ENCODE assay signal across 13 cellular contexts in the genomic region with DNA sequence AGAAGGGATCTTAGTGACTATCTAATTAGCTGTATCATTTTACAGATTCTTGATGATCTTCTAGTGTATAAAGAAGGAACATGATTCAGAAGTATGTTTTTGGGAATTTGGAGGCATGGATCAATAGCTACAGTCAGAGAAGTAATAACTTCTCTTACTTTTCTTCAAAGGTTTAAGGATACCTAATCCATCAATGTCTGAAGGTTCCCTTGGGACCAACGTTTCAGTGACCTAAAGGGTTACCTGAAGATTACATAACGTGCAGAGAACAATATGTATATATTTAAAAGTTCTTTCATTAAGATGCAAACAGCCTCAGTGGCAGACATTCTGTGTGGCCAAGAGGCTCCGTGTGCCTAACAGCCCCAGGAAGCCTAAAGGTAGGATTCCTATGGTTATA. TPM values are rescaled to one million over a fixed set of nuclear protein-coding genes. Genes with fewer than 3 reads are reported as not detected.
DNase-seq lines count a peak whose midpoint lies in the region; ATAC-seq lines count a peak whose summit lies in the region.
"Had no signal": no experiment of that assay in that cellular context is flagged by ENCODE, and none has a peak within 500 bp of the region (broad histone marks: within the 10 kb centered on the region; RNA-seq: fewer than 3 reads in every experiment).

No MANE protein-coding gene starts in this region.

- H3K4me3 ChIP-seq in CD4-positive, CD25-positive, alpha-beta regulatory T cell (ENCODE audit: low read depth, low read length) = peak overlapping the region; percentile 2
- no peak overlapping the region for H3K4me3 ChIP-seq in H7 (ENCODE audit: insufficient read depth, low read depth, low read length)
- H3K4me3 ChIP-seq in naive thymus-derived CD4-positive, alpha-beta T cell (ENCODE audit: low read length) = no peak overlapping the region
- H3K4me3 ChIP-seq: testis had no signal

- H3K27ac Mint-ChIP-seq in CD4-positive, CD25-positive, alpha-beta regulatory T cell = no peak overlapping the region
- peak overlapping the region; percentile 9 for H3K27ac Mint-ChIP-seq in activated T-helper 17 cell treated with anti-CD3 and anti-CD28 coated beads, Interleukin-2, amount 50 U/mL, for 72 hours
- H3K27ac Mint-ChIP-seq in naive thymus-derived CD4-positive, alpha-beta T cell = peak overlapping the region in 1 of 9 donors; percentile 20
- H3K27ac Mint-ChIP-seq: CD14-positive monocyte had no signal

- peak overlapping the region; percentile 5 to 99 (median 56) for H3K4me3 Mint-ChIP-seq in CD4-positive, CD25-positive, alpha-beta regulatory T cell
- H3K4me3 Mint-ChIP-seq in activated T-helper 17 cell treated with anti-CD3 and anti-CD28 coated beads, Interleukin-2, amount 50 U/mL, for 72 hours = peak overlapping the region; percentile 98
- peak overlapping the region in 7 of 10 donors; percentile 10 to 95 (median 39) for H3K4me3 Mint-ChIP-seq in naive thymus-derived CD4-positive, alpha-beta T cell
- H3K4me3 Mint-ChIP-seq: CD14-positive monocyte had no signal

- no peaks in the 10 kb centered on the region for H3K9me3 ChIP-seq in CD4-positive, CD25-positive, alpha-beta regulatory T cell (ENCODE audit: control insufficient read depth in 2 of 2, low read length in 2 of 2)
- no peaks in the 10 kb centered on the region for H3K9me3 ChIP-seq in naive thymus-derived CD4-positive, alpha-beta T cell (ENCODE audit: control insufficient read depth in 2 of 3, low read length in 3 of 3)
- H3K9me3 ChIP-seq: testis had no signal

- peaks cover 36 to 74% (median 52%) of the 10 kb centered on the region in 4 donors for H3K4me1 Mint-ChIP-seq in CD4-positive, CD25-positive, alpha-beta regulatory T cell
- peaks cover 33% of the 10 kb centered on the region for H3K4me1 Mint-ChIP-seq in activated T-helper 17 cell treated with anti-CD3 and anti-CD28 coated beads, Interleukin-2, amount 50 U/mL, for 72 hours
- peaks cover 34 to 75% (median 67%) of the 10 kb centered on the region in 7 donors for H3K4me1 Mint-ChIP-seq in naive thymus-derived CD4-positive, alpha-beta T cell

- peaks cover 29% of the 10 kb centered on the region for H3K4me1 ChIP-seq in CD4-positive, CD25-positive, alpha-beta regulatory T cell (ENCODE audit: control insufficient read depth, insufficient read depth, low read length, poor library complexity, severe bottlenecking)
- H3K4me1 ChIP-seq in naive thymus-derived CD4-positive, alpha-beta T cell (ENCODE audit: control insufficient read depth in 2 of 2, insufficient read depth in 2 of 2, low read length in 2 of 2) = peaks cover 15 to 21% of the 10 kb centered on the region in 2 donors

- H3K27me3 Mint-ChIP-seq in CD4-positive, CD25-positive, alpha-beta regulatory T cell = peaks cover 8% of the 10 kb centered on the region
- H3K27me3 Mint-ChIP-seq in activated T-helper 17 cell treated with anti-CD3 and anti-CD28 coated beads, Interleukin-2, amount 50 U/mL, for 72 hours = no peaks in the 10 kb centered on the region
- peaks cover 0 to 6% (median 0%) of the 10 kb centered on the region in 5 donors for H3K27me3 Mint-ChIP-seq in naive thymus-derived CD4-positive, alpha-beta T cell
- H3K27me3 Mint-ChIP-seq: central memory CD8-positive, alpha-beta T cell had no signal

- H3K36me3 ChIP-seq in CD4-positive, CD25-positive, alpha-beta regulatory T cell (ENCODE audit: control insufficient read depth, insufficient read depth, low read length) = no peaks in the 10 kb centered on the region
- no peaks in the 10 kb centered on the region for H3K36me3 ChIP-seq in H7 (replicated peaks; ENCODE audit: control insufficient read depth, insufficient read depth, low read length)
- peaks cover 0 to 12% (median 0%) of the 10 kb centered on the region in 3 experiments for H3K36me3 ChIP-seq in naive thymus-derived CD4-positive, alpha-beta T cell (ENCODE audit: control insufficient read depth in 2 of 3, insufficient read depth in 3 of 3, low read length in 3 of 3)

- no peaks in the 10 kb centered on the region for H3K27me3 ChIP-seq in CD4-positive, CD25-positive, alpha-beta regulatory T cell (ENCODE audit: control insufficient read depth, insufficient read depth, low read length)
- no peaks in the 10 kb centered on the region for H3K27me3 ChIP-seq in H7 (ENCODE audit: control insufficient read depth, insufficient read depth, low read length)
- H3K27me3 ChIP-seq in naive thymus-derived CD4-positive, alpha-beta T cell (ENCODE audit: control insufficient read depth in 2 of 2, insufficient read depth in 2 of 2, low read length in 2 of 2) = no peaks in the 10 kb centered on the region
- H3K27me3 ChIP-seq: testis had no signal

- no peaks in the 10 kb centered on the region for H3K36me3 Mint-ChIP-seq in CD4-positive, CD25-positive, alpha-beta regulatory T cell
- H3K36me3 Mint-ChIP-seq in activated T-helper 17 cell treated with anti-CD3 and anti-CD28 coated beads, Interleukin-2, amount 50 U/mL, for 72 hours (ENCODE audit: low read depth) = peaks cover 6% of the 10 kb centered on the region
- H3K36me3 Mint-ChIP-seq in naive thymus-derived CD4-positive, alpha-beta T cell = peaks cover 0 to 3% (median 0%) of the 10 kb centered on the region in 5 donors
- H3K36me3 Mint-ChIP-seq: CD14-positive monocyte had no signal

- intact Hi-C loops in naive thymus-derived CD4-positive, alpha-beta T cell (cut with micrococcal nuclease) = no loop called here

- CTCF ChIA-PET in naive thymus-derived CD4-positive, alpha-beta T cell (lab: Charles Lee) = no interaction called here

- no peak overlapping the region for H3K27ac ChIP-seq in CD4-positive, CD25-positive, alpha-beta regulatory T cell (ENCODE audit: insufficient read depth, low read length, poor library complexity, severe bottlenecking)
- H3K27ac ChIP-seq in naive thymus-derived CD4-positive, alpha-beta T cell (ENCODE audit: low read depth, low read length) = no peak overlapping the region
- H3K27ac ChIP-seq: testis had no signal

- no peak for DNase-seq in CD4-positive, CD25-positive, alpha-beta regulatory T cell
- DNase-seq in H7 = peak; percentile 12
- DNase-seq in naive thymus-derived CD4-positive, alpha-beta T cell = no peak
- DNase-seq in HT-29 (ENCODE audit: low spot score) = no peak
- DNase-seq: foreskin melanocyte, NCI-H1092 treated with DMSO at 0.1 percent for 48 hours, SW 1271, testis had no signal

- ATAC-seq in CD4-positive, CD25-positive, alpha-beta regulatory T cell (ENCODE audit: low read depth in 2 of 2) = no peak
- ATAC-seq in activated T-helper 17 cell treated with anti-CD3 and anti-CD28 coated beads, Interleukin-2, amount 50 U/mL, for 72 hours (replicated peaks) = no peak
- ATAC-seq in naive thymus-derived CD4-positive, alpha-beta T cell = no peak
- ATAC-seq in HG02678 (IDR thresholded peaks at IDR 0.05; ENCODE audit: unreplicated experiment) (no peak), HG03342 (IDR thresholded peaks at IDR 0.05; ENCODE audit: unreplicated experiment) (no peak)

- no peaks in the 10 kb centered on the region for H3K9me3 Mint-ChIP-seq in CD4-positive, CD25-positive, alpha-beta regulatory T cell
- no peaks in the 10 kb centered on the region for H3K9me3 Mint-ChIP-seq in activated T-helper 17 cell treated with anti-CD3 and anti-CD28 coated beads, Interleukin-2, amount 50 U/mL, for 72 hours
- H3K9me3 Mint-ChIP-seq in naive thymus-derived CD4-positive, alpha-beta T cell = peaks cover 0 to 4% (median 0%) of the 10 kb centered on the region in 11 donors
- H3K9me3 Mint-ChIP-seq: central memory CD8-positive, alpha-beta T cell had no signal

- POLR2A ChIA-PET in naive thymus-derived CD4-positive, alpha-beta T cell (lab: Charles Lee) = no interaction called here

RNA-seq across cellular contexts. Expression of gene HDAC2, which starts 3.2 kb away (rescaled TPM):
- total RNA-seq in CD4-positive, CD25-positive, alpha-beta regulatory T cell = 46.5 TPM
- 10 to 100 TPM; 68.7 to 80.9 (median 74.6) TPM for polyA plus RNA-seq in CD4-positive, CD25-positive, alpha-beta regulatory T cell
- total RNA-seq in H7 (2014; rRNA removed; shearing (Covaris generic)) = 181 and 223 TPM in 2 replicates
- total RNA-seq in activated T-helper 17 cell treated with anti-CD3 and anti-CD28 coated beads, Interleukin-2, amount 50 U/mL, for 72 hours = 10 to 100 TPM; 53.9 to 95.7 TPM
- total RNA-seq in naive thymus-derived CD4-positive, alpha-beta T cell = 10 to 100 TPM; 46.6 to 72.0 (median 54.7) TPM
- 10 to 100 TPM; 81.7 to 87.8 TPM for polyA plus RNA-seq in naive thymus-derived CD4-positive, alpha-beta T cell
- total RNA-seq in HT-29 (2014; rRNA removed; shearing (Covaris generic)) = 45.5 and 57.7 TPM in 2 replicates

Comparison
In these comparisons a context has a peak if more than half of its experiments do, and no peak if none do; other contexts are left out.
1. H3K4me3 Mint-ChIP-seq: peak in every context shown above with its lines; median percentile 98 in activated T-helper 17 cell treated with anti-CD3 and anti-CD28 coated beads, Interleukin-2, amount 50 U/mL, for 72 hours; 56 in CD4-positive, CD25-positive, alpha-beta regulatory T cell; 39 in naive thymus-derived CD4-positive, alpha-beta T cell.